In the genomic region with DNA sequence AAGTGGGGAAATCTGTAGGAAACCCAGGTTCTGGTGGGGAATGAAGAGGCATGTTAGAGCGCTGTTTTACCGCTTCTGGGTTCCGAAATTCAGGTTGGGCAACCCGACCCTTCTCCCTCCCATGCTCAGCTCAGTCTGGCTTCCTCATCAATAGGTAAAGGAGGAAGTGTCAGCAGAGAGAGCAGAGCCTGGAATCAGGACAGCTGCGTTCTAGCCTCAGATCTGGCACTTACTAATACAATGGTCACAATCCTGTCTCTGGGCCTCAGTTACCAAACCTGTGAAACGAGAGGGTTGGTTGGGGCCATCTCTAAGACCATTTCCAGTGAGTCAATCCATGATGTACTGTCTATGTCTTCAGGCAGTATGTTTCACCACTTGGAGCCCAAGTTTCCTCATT, we compare ENCODE assay signal across 17 cellular contexts. TPM values are rescaled to one million over a fixed set of nuclear protein-coding genes. Genes with fewer than 3 reads are reported as not detected.
A peak's percentile ranks its signal among the peaks of the same experiment; 100 is the strongest.
DNase-seq lines count a peak whose midpoint lies in the region; ATAC-seq, FAIRE-seq and TF ChIP-seq lines count a peak whose summit lies in the region.
"Had no signal": no experiment of that assay in that cellular context is flagged by ENCODE, and none has a peak within 500 bp of the region (broad histone marks: within the 10 kb centered on the region; RNA-seq: fewer than 3 reads in every experiment).

No MANE protein-coding gene starts in this region.

- H3K9me3 Mint-ChIP-seq in CD8-positive, alpha-beta T cell, result no peaks in the 10 kb centered on the region
- no peaks in the 10 kb centered on the region for H3K9me3 Mint-ChIP-seq in natural killer cell treated with Interleukin-12 subunit alpha and Interleukin-12 subunit beta and Interleukin-15 and Interleukin-18, amount 100 ng/mL, for 72 hours
- H3K9me3 Mint-ChIP-seq in neural progenitor cell, result no peaks in the 10 kb centered on the region

- no peak overlapping the region for H3K4ac ChIP-seq in mesenchymal stem cell (ENCODE audit: low read depth in 1 of 2, low read length in 2 of 2)

- no peak for FAIRE-seq in K562 (lab: Jason Lieb, UNC)

- peaks cover 56% of the 10 kb centered on the region for H3K4me1 ChIP-seq in CD8-positive, alpha-beta T cell (ENCODE audit: insufficient read depth, low read length)
- H3K4me1 ChIP-seq in K562 (replicated peaks in 1 of 2; ENCODE audit: control insufficient read depth in 2 of 2, insufficient read depth in 2 of 2, low read length in 2 of 2), result peaks cover 44 to 74% of the 10 kb centered on the region in 2 experiments
- H3K4me1 ChIP-seq in aorta (ENCODE audit: control insufficient read depth in 1 of 2, insufficient read depth in 2 of 2, low read length in 2 of 2), result no peaks in the 10 kb centered on the region
- H3K4me1 ChIP-seq in mesenchymal stem cell (ENCODE audit: control insufficient read depth, insufficient read depth, low read depth, low read length), result peaks cover 28% of the 10 kb centered on the region
- H3K4me1 ChIP-seq in neural progenitor cell, result peaks cover 5% of the 10 kb centered on the region

- H3K9me3 ChIP-seq in CD8-positive, alpha-beta T cell (ENCODE audit: low read length), result no peaks in the 10 kb centered on the region
- H3K9me3 ChIP-seq in K562 (replicated peaks; ENCODE audit: control insufficient read depth, insufficient read depth, low read depth, low read length) (no peaks in the 10 kb centered on the region), aorta (ENCODE audit: control insufficient read depth, low read length) (no peaks in the 10 kb centered on the region), mesenchymal stem cell (ENCODE audit: control insufficient read depth, low read length) (no peaks in the 10 kb centered on the region), neural progenitor cell (ENCODE audit: low read depth) (no peaks in the 10 kb centered on the region)
- H3K9me3 ChIP-seq: adrenal gland, mucosa of descending colon had no signal

- no peak overlapping the region for H3K27ac ChIP-seq in CD8-positive, alpha-beta T cell (ENCODE audit: low read depth, low read length)
- no peak overlapping the region for H3K27ac ChIP-seq in K562 (ENCODE audit: extremely low read depth, low read depth, low read length)
- H3K27ac ChIP-seq in aorta (ENCODE audit: low read depth in 1 of 2, low read length in 2 of 2), result no peak overlapping the region
- no peak overlapping the region for H3K27ac ChIP-seq in mesenchymal stem cell (ENCODE audit: low read length, poor library complexity, severe bottlenecking)
- H3K27ac ChIP-seq in neural progenitor cell, result no peak overlapping the region

- H3K4me2 ChIP-seq in K562 (ENCODE audit: insufficient read depth, low read length) (no peak overlapping the region), mesenchymal stem cell (ENCODE audit: low read length, poor library complexity, severe bottlenecking) (no peak overlapping the region), neural progenitor cell (no peak overlapping the region)

- H3F3A ChIP-seq in neural progenitor cell (ENCODE audit: low read depth), result no peaks in the 10 kb centered on the region

- H3K9me1 ChIP-seq in K562 (ENCODE audit: control insufficient read depth, insufficient read depth, low read length), result no peaks in the 10 kb centered on the region

- H2AFZ ChIP-seq in K562 (ENCODE audit: low read depth, low read length), result 0 out of 2 replicates have a peak overlapping the region, but pooled peaks have one; percentile 13
- H2AFZ ChIP-seq in mesenchymal stem cell (ENCODE audit: low read depth, low read length), result no peak overlapping the region
- H2AFZ ChIP-seq in neural progenitor cell (replicated peaks), result no peak overlapping the region

- CTCF ChIA-PET in CD8-positive, alpha-beta T cell (lab: Charles Lee), result interaction anchor here (2.2 to 5.0 kb wide), 4 partner anchors 18 to 68 kb away, joined by 8 to 47 read pairs (median 20); no protein-coding TSS in a partner anchor
- CTCF ChIA-PET in K562 (lab: Yijun Ruan, JAX; ENCODE audit: low intra/inter-chr PET ratio), result no interaction called here

- TF ChIP-seq POLR2A in NB4 (IDR thresholded peaks at IDR 0.05; ENCODE audit: extremely low read depth, insufficient read length) (no peak), K562 (conservative IDR thresholded peaks at IDR 0.05) (no peak)

- peaks cover 78% of the 10 kb centered on the region for H3K4me1 Mint-ChIP-seq in CD8-positive, alpha-beta T cell (ENCODE audit: low read depth)
- peaks cover 84 to 86% of the 10 kb centered on the region in 2 donors for H3K4me1 Mint-ChIP-seq in natural killer cell treated with Interleukin-12 subunit alpha and Interleukin-12 subunit beta and Interleukin-15 and Interleukin-18, amount 100 ng/mL, for 72 hours (ENCODE audit: low read depth in 2 of 2)
- peaks cover 22% of the 10 kb centered on the region for H3K4me1 Mint-ChIP-seq in neural progenitor cell

- no peak for ATAC-seq in CD8-positive, alpha-beta T cell
- no peak for ATAC-seq in K562
- peak in 1 of 2 donors; percentile 4 for ATAC-seq in natural killer cell treated with Interleukin-12 subunit alpha and Interleukin-12 subunit beta and Interleukin-15 and Interleukin-18, amount 100 ng/mL, for 72 hours
- no peak for ATAC-seq in aorta (ENCODE audit: low FRiP score)
- ATAC-seq: mucosa of descending colon had no signal

- no peak overlapping the region for H4K8ac ChIP-seq in mesenchymal stem cell (ENCODE audit: low read length)

- no peak overlapping the region for H2AK5ac ChIP-seq in mesenchymal stem cell (ENCODE audit: low read length, severe bottlenecking)

- H2BK5ac ChIP-seq in mesenchymal stem cell (ENCODE audit: low read depth, low read length, poor library complexity, severe bottlenecking), result no peak overlapping the region

- H3K27me3 Mint-ChIP-seq in CD8-positive, alpha-beta T cell (ENCODE audit: low read depth), result no peaks in the 10 kb centered on the region
- no peaks in the 10 kb centered on the region for H3K27me3 Mint-ChIP-seq in natural killer cell treated with Interleukin-12 subunit alpha and Interleukin-12 subunit beta and Interleukin-15 and Interleukin-18, amount 100 ng/mL, for 72 hours
- peaks cover 10% of the 10 kb centered on the region for H3K27me3 Mint-ChIP-seq in neural progenitor cell (ENCODE audit: insufficient read depth, low read depth)

- peak overlapping the region in 1 of 2 experiments; percentile 15 for H2BK12ac ChIP-seq in mesenchymal stem cell (ENCODE audit: low read length in 2 of 2)

- no peak overlapping the region for H2BK120ac ChIP-seq in mesenchymal stem cell (ENCODE audit: low read depth, low read length)

- in situ Hi-C loops in K562 (cut with MboI), result no loop called here

- no peaks in the 10 kb centered on the region for H4K20me1 ChIP-seq in K562 (replicated peaks; ENCODE audit: control insufficient read depth, insufficient read depth, low read length)
- H4K20me1 ChIP-seq in neural progenitor cell (ENCODE audit: low read depth), result no peaks in the 10 kb centered on the region

- no peak for TF ChIP-seq CTCF in CD8-positive, alpha-beta T cell (IDR thresholded peaks at IDR 0.05)
- TF ChIP-seq CTCF in NB4 (IDR thresholded peaks at IDR 0.05; ENCODE audit: low read depth, low read length), result no peak
- no peak for TF ChIP-seq CTCF in K562 (IDR thresholded peaks at IDR 0.05 in 2 of 3, conservative IDR thresholded peaks at IDR 0.05 in 1 of 3; ENCODE audit: insufficient read depth in 2 of 3, low read depth in 1 of 3, low read length in 3 of 3)
- no peak for TF ChIP-seq CTCF in neural progenitor cell (IDR thresholded peaks at IDR 0.05)

- no peak for TF ChIP-seq RAD21 in K562 (CRISPR knock-in tag; conservative IDR thresholded peaks at IDR 0.05 in 1 of 2, IDR thresholded peaks at IDR 0.05 in 1 of 2)

- no peak overlapping the region for H2BK15ac ChIP-seq in mesenchymal stem cell (ENCODE audit: low read depth, poor library complexity, severe bottlenecking)

- H3K36me3 ChIP-seq in CD8-positive, alpha-beta T cell (ENCODE audit: insufficient read depth, low read length), result peaks cover 13% of the 10 kb centered on the region
- H3K36me3 ChIP-seq in K562 (ENCODE audit: control insufficient read depth, insufficient read depth, low read length), result no peaks in the 10 kb centered on the region
- peaks cover 0 to 2% of the 10 kb centered on the region in 2 donors for H3K36me3 ChIP-seq in aorta (ENCODE audit: control insufficient read depth in 1 of 2, insufficient read depth in 2 of 2, low read length in 1 of 2)
- peaks cover 34 to 36% of the 10 kb centered on the region in 2 experiments for H3K36me3 ChIP-seq in mesenchymal stem cell (ENCODE audit: control insufficient read depth in 1 of 2, insufficient read depth in 2 of 2, low read depth in 1 of 2, low read length in 2 of 2)
- H3K36me3 ChIP-seq in neural progenitor cell, result no peaks in the 10 kb centered on the region

- no peak overlapping the region for H3K18ac ChIP-seq in mesenchymal stem cell (ENCODE audit: low read depth in 1 of 2, low read length in 2 of 2)

- H3K79me2 ChIP-seq in K562 (ENCODE audit: control insufficient read depth, insufficient read depth, low read length) (no peaks in the 10 kb centered on the region), neural progenitor cell (ENCODE audit: low read depth) (no peaks in the 10 kb centered on the region)

- TF ChIP-seq EP300 in K562 (IDR thresholded peaks at IDR 0.05; ENCODE audit: low read length), result no peak

- H3K23ac ChIP-seq in mesenchymal stem cell (ENCODE audit: low read length in 2 of 2), result no peak overlapping the region

- no peak overlapping the region for H3K4me3 Mint-ChIP-seq in CD8-positive, alpha-beta T cell
- peak overlapping the region; percentile 73 for H3K4me3 Mint-ChIP-seq in natural killer cell treated with Interleukin-12 subunit alpha and Interleukin-12 subunit beta and Interleukin-15 and Interleukin-18, amount 100 ng/mL, for 72 hours
- H3K4me3 Mint-ChIP-seq in neural progenitor cell, result no peak overlapping the region

- peaks cover 25% of the 10 kb centered on the region for H3K36me3 Mint-ChIP-seq in CD8-positive, alpha-beta T cell
- H3K36me3 Mint-ChIP-seq in natural killer cell treated with Interleukin-12 subunit alpha and Interleukin-12 subunit beta and Interleukin-15 and Interleukin-18, amount 100 ng/mL, for 72 hours, result peaks cover 11% of the 10 kb centered on the region
- peaks cover 16% of the 10 kb centered on the region for H3K36me3 Mint-ChIP-seq in neural progenitor cell

- WGBS in K562 (ENCODE audit: insufficient coverage, low coverage, missing lambda C conversion rate), result 80% methylated on average over 6 of the region's 6 CpGs
- WGBS in aorta, 2 donors, result 80 to 89% methylated on average over 6 of the region's 6 CpGs
- 91% methylated on average over 2 of the region's 6 CpGs for WGBS in mesenchymal stem cell

- H3K14ac ChIP-seq in mesenchymal stem cell (ENCODE audit: low read length in 2 of 2), result no peak overlapping the region

- H3K4me3 ChIP-seq in CD8-positive, alpha-beta T cell (ENCODE audit: low read depth, low read length), result no peak overlapping the region
- no peak overlapping the region for H3K4me3 ChIP-seq in NB4 (ENCODE audit: low read depth, low read length)
- H3K4me3 ChIP-seq in K562, result no peak overlapping the region
- H3K4me3 ChIP-seq in aorta (ENCODE audit: low read length in 2 of 2), result no peak overlapping the region
- H3K4me3 ChIP-seq in mesenchymal stem cell (ENCODE audit: insufficient read depth in 1 of 2, low read depth in 1 of 2, low read length in 2 of 2), result no peak overlapping the region
- H3K4me3 ChIP-seq in neural progenitor cell, result no peak overlapping the region
- H3K4me3 ChIP-seq: adrenal gland, mucosa of descending colon had no signal

- no peaks in the 10 kb centered on the region for H3K79me1 ChIP-seq in mesenchymal stem cell (replicated peaks; ENCODE audit: low read length, poor library complexity, severe bottlenecking)

- no TSS peak for BruUV-seq in K562 (replicated peaks; lab: Mats Ljungman, UMichigan)

- no peak overlapping the region for H4K91ac ChIP-seq in mesenchymal stem cell (ENCODE audit: low read length)

- intact Hi-C loops in CD8-positive, alpha-beta T cell (cut with DNase I, micrococcal nuclease), result loop anchor here in 1 of 2 experiments (5.0 kb wide), 1 partner anchor 35 kb away; no protein-coding TSS in a partner anchor
- intact Hi-C loops in K562 (cut with micrococcal nuclease) (no loop called here), aorta (cut with DNase I) (no loop called here)

- POLR2A ChIA-PET in CD8-positive, alpha-beta T cell (lab: Charles Lee), result interaction anchor here (0.9 to 1.2 kb wide), 2 partner anchors 11 to 14 kb away, joined by 4 to 5 read pairs; no protein-coding TSS in a partner anchor
- POLR2A ChIA-PET in K562 (lab: Yijun Ruan, JAX), result interaction anchor here (0.6 to 1.5 kb wide), 2 partner anchors 10 to 70 kb away, joined by 4 to 6 read pairs; no protein-coding TSS in a partner anchor

- H3K9ac ChIP-seq in K562 (ENCODE audit: insufficient read depth in 1 of 2, low read depth in 2 of 2, low read length in 2 of 2) (no peak overlapping the region), mesenchymal stem cell (ENCODE audit: low read length) (no peak overlapping the region), neural progenitor cell (no peak overlapping the region)

- peak overlapping the region; percentile 91 for H3K27ac Mint-ChIP-seq in CD8-positive, alpha-beta T cell
- H3K27ac Mint-ChIP-seq in natural killer cell treated with Interleukin-12 subunit alpha and Interleukin-12 subunit beta and Interleukin-15 and Interleukin-18, amount 100 ng/mL, for 72 hours, result peak overlapping the region; percentile 94 to 97
- no peak overlapping the region for H3K27ac Mint-ChIP-seq in neural progenitor cell

- H3K27me3 ChIP-seq in CD8-positive, alpha-beta T cell (ENCODE audit: insufficient read depth, low read length), result no peaks in the 10 kb centered on the region
- H3K27me3 ChIP-seq in K562 (ENCODE audit: control insufficient read depth in 2 of 2, insufficient read depth in 2 of 2, low read length in 2 of 2) (no peaks in the 10 kb centered on the region), aorta (ENCODE audit: control insufficient read depth in 1 of 2, insufficient read depth in 2 of 2, low read length in 1 of 2) (no peaks in the 10 kb centered on the region), mesenchymal stem cell (ENCODE audit: control insufficient read depth in 1 of 2, insufficient read depth in 1 of 2, low read length in 2 of 2) (no peaks in the 10 kb centered on the region), neural progenitor cell (no peaks in the 10 kb centered on the region)
- H3K27me3 ChIP-seq: adrenal gland had no signal

- DNase-seq in CD8-positive, alpha-beta T cell, result no peak
- DNase-seq in NB4 (ENCODE audit: low read depth) (peak; percentile 51), K562 (ENCODE audit: extremely low read depth in 1 of 4, low spot score in 3 of 4) (no peak), occipital lobe (lab: John Stamatoyannopoulos, UW) (no peak), aorta (no peak), mesenchymal stem cell (no peak), neural progenitor cell (ENCODE audit: low spot score) (no peak)
- DNase-seq in natural killer cell treated with Interleukin-12 subunit alpha and Interleukin-12 subunit beta and Interleukin-15 and Interleukin-18, amount 100 ng/mL, for 72 hours (ENCODE audit: low spot score), result no peak
- DNase-seq: adrenal gland; dermis blood vessel endothelial cell; GOT3; Karpas-422; mucosa of descending colon; NCI-H187; NCI-H748 treated with DMSO at 0.1 percent for 48 hours; SHP77 treated with DMSO at 0.1 percent for 48 hours; stimulated activated naive CD4-positive, alpha-beta T cell had no signal

RNA-seq across cellular contexts. Expression of a gene that starts 16.2 kb away (rescaled TPM):
- total RNA-seq in CD8-positive, alpha-beta T cell, result 100 to 1,000 TPM; 133 to 134 TPM
- total RNA-seq in K562 (2011; cell fraction: chromatin; rRNA removed; ENCODE audit: low replicate concordance), result 107 and 139 TPM in 2 replicates
- 57.9 and 62.4 TPM in 2 replicates for total RNA-seq in K562 (2011; cell fraction: nucleolus; rRNA removed)
- total RNA-seq in K562 (2011; cell fraction: nucleoplasm; rRNA removed), result 79.0 and 111 TPM in 2 replicates
- total RNA-seq in K562 (2014; rRNA removed) (40.5 and 41.2 TPM in 2 replicates), K562 (2014; rRNA removed; fragmentation: Illumina TruSeq; extraction: Trizol) (13.9 and 18.4 TPM in 2 replicates), K562 (2015; rRNA removed; fragmentation: Illumina TruSeq; extraction: Trizol) (24.1 and 24.5 TPM in 2 replicates), K562 (2021) (41.0 and 42.6 TPM in 2 replicates), occipital lobe (18.1 TPM), aorta (100 to 1,000 TPM in 1 of 2 donors, 10 to 100 TPM in 1; 83.3 to 105 TPM), neural progenitor cell (ENCODE audit: low replicate concordance) (33.5 and 49.7 TPM in 2 replicates)
- polyA plus RNA-seq in K562 (2011; rRNA removed) (26.9 and 35.4 TPM in 2 replicates), K562 (2014; fragmentation: Illumina TruSeq; extraction: Trizol) (25.3 and 26.4 TPM in 2 replicates), K562 (2014; fragmentation: Nextera tagmentation; extraction: Ambion mirVana) (under 1 TPM; 0.46 to 0.99 TPM), K562 (2014; rRNA removed) (24.6 and 33.5 TPM in 2 replicates), aorta (10 to 100 TPM; 63.3 to 80.3 TPM)
- 23.2 and 26.3 TPM in 2 replicates for polyA plus RNA-seq in K562 (2011; cell fraction: cytosol; rRNA removed)
- polyA plus RNA-seq in K562 (2011; cell fraction: nucleus; rRNA removed), result 43.5 and 44.0 TPM in 2 replicates
- polyA plus RNA-seq in K562 (2012), result 37.0 and 57.9 TPM in 2 replicates
- polyA minus RNA-seq in K562 (2011; rRNA and poly(A)+ RNA removed), result 50.2 and 55.3 TPM in 2 replicates
- polyA minus RNA-seq in K562 (2011; cell fraction: cytosol; rRNA and poly(A)+ RNA removed), result 31.5 and 54.0 TPM in 2 replicates
- polyA minus RNA-seq in K562 (2011; cell fraction: nucleus; rRNA and poly(A)+ RNA removed), result 33.0 and 56.4 TPM in 2 replicates
- total RNA-seq in natural killer cell treated with Interleukin-12 subunit alpha and Interleukin-12 subunit beta and Interleukin-15 and Interleukin-18, amount 100 ng/mL, for 72 hours, result 100 to 1,000 TPM; 154 to 260 TPM
- polyA plus RNA-seq in mesenchymal stem cell (2013, experiment 1 of 2), result 50.6 TPM
- polyA plus RNA-seq in mesenchymal stem cell (2013, experiment 2 of 2), result 50.3 TPM
